In the genomic region with DNA sequence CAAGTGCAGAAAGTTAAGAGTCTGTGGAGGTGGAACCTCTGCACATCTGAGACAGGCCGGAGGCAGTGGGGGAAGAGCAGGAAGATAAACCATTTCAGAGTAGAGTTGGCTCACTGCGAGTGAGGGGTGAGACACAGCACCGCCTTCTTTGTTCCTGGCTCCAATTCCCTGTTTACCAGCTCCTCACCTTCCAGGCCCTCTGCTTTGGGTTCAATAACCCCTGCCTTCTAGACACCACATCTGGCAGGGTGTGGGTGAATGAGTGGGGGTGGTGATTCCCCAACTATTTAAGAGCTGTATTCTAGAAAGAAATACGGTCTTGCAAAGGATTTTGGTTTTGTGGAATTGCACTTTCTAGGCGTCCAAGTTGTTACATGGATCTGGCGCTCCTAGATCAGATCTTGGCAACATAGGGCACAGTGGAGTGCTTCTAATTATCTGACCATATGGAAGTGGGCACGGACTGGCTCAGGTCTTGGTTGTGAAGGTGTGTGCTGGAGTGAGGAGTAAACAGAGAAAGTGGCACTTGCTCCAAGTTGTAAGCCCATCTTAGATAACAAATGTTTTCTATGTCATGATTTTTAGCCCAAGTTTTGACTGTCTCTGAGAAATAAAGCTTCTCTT, we compare ENCODE assay signal across 20 cellular contexts.
A peak's percentile ranks its signal among the peaks of the same experiment; 100 is the strongest.
DNase-seq lines count a peak whose midpoint lies in the region; ATAC-seq lines count a peak whose summit lies in the region.
"Had no signal": no experiment of that assay in that cellular context is flagged by ENCODE, and none has a peak within 500 bp of the region (broad histone marks: within the 10 kb centered on the region; RNA-seq: fewer than 3 reads in every experiment).

No MANE protein-coding gene starts in this region.

- peak; percentile 93 for ATAC-seq in left lobe of liver
- no peak for ATAC-seq in HG03571 (IDR thresholded peaks at IDR 0.05; ENCODE audit: unreplicated experiment)
- ATAC-seq: CD8-positive, alpha-beta T cell; GM23338; HCT116 had no signal

- H4K12ac ChIP-seq in trophoblast cell (ENCODE audit: low read depth, low read length), result no peak overlapping the region

- H2BK120ac ChIP-seq in trophoblast cell (ENCODE audit: insufficient read depth, low read length, poor library complexity), result no peak overlapping the region

- no peaks in the 10 kb centered on the region for H3K79me1 ChIP-seq in trophoblast cell (ENCODE audit: low read length)

- H3K27me3 ChIP-seq in trophoblast cell (ENCODE audit: insufficient read depth, low read length), result no peaks in the 10 kb centered on the region
- H3K27me3 ChIP-seq: BLaER1 had no signal

- H2AK5ac ChIP-seq in trophoblast cell (ENCODE audit: low read length), result no peak overlapping the region

- no peak overlapping the region for H4K8ac ChIP-seq in trophoblast cell (ENCODE audit: low read depth, low read length)

- H3K9ac ChIP-seq in trophoblast cell (ENCODE audit: low read length), result peak overlapping the region; percentile 28
- H3K9ac ChIP-seq: BLaER1 had no signal

- no peak overlapping the region for H2BK12ac ChIP-seq in trophoblast cell (ENCODE audit: low read length)

- peak; percentile 26 for DNase-seq in DMS 273 (lab: John Stamatoyannopoulos, UW; ENCODE audit: unreplicated experiment)
- DNase-seq in DMS 273 treated with DMSO at 0.1 percent for 48 hours (lab: John Stamatoyannopoulos, UW), result no peak
- DNase-seq in cerebellum (ENCODE audit: low spot score), result peak; percentile 43
- DNase-seq in left lobe of liver (ENCODE audit: low spot score), result peak; percentile 70
- DNase-seq in trophoblast cell, result no peak
- no peak for DNase-seq in activated CD8-positive, alpha-beta memory T cell treated with anti-CD3 and anti-CD28 coated beads, Interleukin-2, amount 50 U/mL, for 48 hours
- no peak for DNase-seq in EL
- DNase-seq: Caco-2; CD4-positive, CD25-positive, alpha-beta regulatory T cell; CD8-positive, alpha-beta T cell; DMS153; DND-41; GF-D8; H9 had no signal

- no peaks in the 10 kb centered on the region for H3K4me1 ChIP-seq in trophoblast cell (ENCODE audit: control insufficient read depth in 1 of 2, insufficient read depth in 2 of 2, low read length in 2 of 2)
- H3K4me1 ChIP-seq: BLaER1, Caco-2 had no signal

- peaks cover 2% of the 10 kb centered on the region for H3K9me3 ChIP-seq in trophoblast cell (ENCODE audit: insufficient read depth, low read depth, low read length)
- H3K9me3 ChIP-seq: BLaER1, Caco-2 had no signal

- no peak overlapping the region for H2BK5ac ChIP-seq in trophoblast cell (ENCODE audit: low read depth, low read length, poor library complexity)

- H3K14ac ChIP-seq in trophoblast cell (ENCODE audit: low read length), result no peak overlapping the region

- H3K27ac ChIP-seq in trophoblast cell (ENCODE audit: low read depth, low read length), result no peak overlapping the region
- H3K27ac ChIP-seq: 22Rv1, BLaER1, C4-2B had no signal

- no peak overlapping the region for H3K18ac ChIP-seq in trophoblast cell (ENCODE audit: low read length)

- no peak overlapping the region for H4K91ac ChIP-seq in trophoblast cell (ENCODE audit: low read depth, low read length)

- H3K4me3 ChIP-seq in trophoblast cell (ENCODE audit: low read depth, low read length), result no peak overlapping the region
- H3K4me3 ChIP-seq: BLaER1, GM23338 had no signal

- no peak overlapping the region for H2AFZ ChIP-seq in trophoblast cell (ENCODE audit: insufficient read depth, low read length, poor library complexity)
- H2AFZ ChIP-seq: GM23338 had no signal

- no peak overlapping the region for H3K4ac ChIP-seq in trophoblast cell (ENCODE audit: low read depth, low read length)

- H3K79me2 ChIP-seq in trophoblast cell (ENCODE audit: control insufficient read depth, insufficient read depth, low read length, poor library complexity), result no peaks in the 10 kb centered on the region

- H3K23ac ChIP-seq in trophoblast cell (ENCODE audit: low read length), result no peak overlapping the region

- no peak overlapping the region for H3K4me2 ChIP-seq in trophoblast cell (ENCODE audit: low read length)
- H3K4me2 ChIP-seq: BLaER1, GM23338 had no signal

- WGBS in trophoblast cell (ENCODE audit: extremely low coverage, insufficient coverage, insufficient read length), result no CpG with 5 or more reads among the region's 7 CpGs

- no peaks in the 10 kb centered on the region for H3K36me3 ChIP-seq in trophoblast cell (ENCODE audit: control insufficient read depth in 1 of 2, insufficient read depth in 2 of 2, low read length in 2 of 2)
- H3K36me3 ChIP-seq: BLaER1 had no signal

Comparison
In these comparisons a context has a peak if more than half of its experiments do, and no peak if none do; other contexts are left out.
1. DNase-seq: peak in DMS 273 (single experiment), cerebellum (single experiment) and left lobe of liver (single experiment); none in DMS 273 treated with DMSO at 0.1 percent for 48 hours (single experiment), trophoblast cell (0 of 2), activated CD8-positive, alpha-beta memory T cell treated with anti-CD3 and anti-CD28 coated beads, Interleukin-2, amount 50 U/mL, for 48 hours (single experiment) and EL (single experiment).